In genomic region chr2:143087033-143087432, GRCh38 we compare ENCODE assay signal across 23 cellular contexts. TPM values are rescaled to one million over a fixed set of nuclear protein-coding genes. Genes with fewer than 3 reads are reported as not detected.
"Had no signal": no experiment of that assay in that cellular context is flagged by ENCODE, and none has a peak within 500 bp of the region (broad histone marks: within the 10 kb centered on the region; RNA-seq: fewer than 3 reads in every experiment).

No MANE protein-coding gene starts in this region.

- H3K4me3 Mint-ChIP-seq: activated CD4-positive, alpha-beta T cell treated with anti-CD3 and anti-CD28 coated beads for 36 hours; activated T-cell treated with anti-CD3 and anti-CD28 coated beads, Interleukin-2, amount 50 U/mL, for 4 hours; immature natural killer cell; memory B cell; naive B cell; neural crest cell; T-cell; type B pancreatic cell; WTC11 had no signal

- H3K9me3 ChIP-seq: body of pancreas, colonic mucosa, mucosa of descending colon, prostate gland had no signal

- H3K27me3 Mint-ChIP-seq: activated CD4-positive, alpha-beta T cell treated with anti-CD3 and anti-CD28 coated beads for 36 hours; memory B cell; naive B cell; T-cell; type B pancreatic cell had no signal

- H3K4me1 Mint-ChIP-seq: immature natural killer cell, memory B cell, naive B cell, neural crest cell, WTC11 had no signal

- H3K27me3 ChIP-seq: body of pancreas, colonic mucosa, heart right ventricle, right atrium auricular region, stomach had no signal

- ATAC-seq: activated CD4-positive, alpha-beta T cell treated with anti-CD3 and anti-CD28 coated beads for 36 hours; activated T-cell treated with anti-CD3 and anti-CD28 coated beads, Interleukin-2, amount 50 U/mL, for 4 hours; body of pancreas; heart right ventricle; mucosa of descending colon; SK-N-SH treated with all-trans-retinoic acid at 6 μM for 48 hours; T-cell; WTC11 had no signal

- H3K27ac ChIP-seq: body of pancreas, colonic mucosa, heart right ventricle, prostate gland, right atrium auricular region, stomach had no signal

- H3K9me3 Mint-ChIP-seq: activated T-cell treated with anti-CD3 and anti-CD28 coated beads, Interleukin-2, amount 50 U/mL, for 4 hours; immature natural killer cell; memory B cell; naive B cell; neural crest cell; T-cell; type B pancreatic cell had no signal

- H3K4me3 ChIP-seq: body of pancreas, colonic mucosa, heart right ventricle, mucosa of descending colon, prostate gland, right atrium auricular region, stomach had no signal

- H3K27ac Mint-ChIP-seq: activated CD4-positive, alpha-beta T cell treated with anti-CD3 and anti-CD28 coated beads for 36 hours; immature natural killer cell; memory B cell; naive B cell; T-cell; type B pancreatic cell; WTC11 had no signal

- H3K4me1 ChIP-seq: body of pancreas, colonic mucosa, prostate gland, right atrium auricular region, stomach had no signal

- H3K36me3 ChIP-seq: colonic mucosa, heart right ventricle, prostate gland, right atrium auricular region, stomach had no signal

- H3K36me3 Mint-ChIP-seq: immature natural killer cell, memory B cell, naive B cell, T-cell, type B pancreatic cell, WTC11 had no signal

- DNase-seq: activated CD4-positive, alpha-beta T cell treated with anti-CD3 and anti-CD28 coated beads for 36 hours; activated CD4-positive, alpha-beta T cell treated with anti-CD3 and anti-CD28 coated beads, Interleukin-2, amount 50 U/mL, for 48 hours; activated effector memory CD4-positive, alpha-beta T cell treated with anti-CD3 and anti-CD28 coated beads, Interleukin-2, amount 50 U/mL, for 16 hours; activated naive CD4-positive, alpha-beta T cell treated with anti-CD3 and anti-CD28 coated beads, Interleukin-2, amount 50 U/mL, for 16 hours; activated T-cell treated with anti-CD3 and anti-CD28 coated beads, Interleukin-2, amount 50 U/mL, for 4 hours; amniotic stem cell; body of pancreas; central memory CD4-positive, alpha-beta T cell; colonic mucosa; heart right ventricle; immature natural killer cell; mucosa of descending colon; naive B cell; stomach; T-cell had no signal

RNA-seq across cellular contexts. Expression of gene ARHGAP15, which starts 42.2 kb away (rescaled TPM):
- total RNA-seq: epithelial cell of proximal tubule had no signal
